Comparison of ENCODE assay signal across 8 cellular contexts in genomic region chr2:152740743-152741328, GRCh38. TPM values are rescaled to one million over a fixed set of nuclear protein-coding genes. Genes with fewer than 3 reads are reported as not detected.
DNase-seq lines count a peak whose midpoint lies in the region; ATAC-seq and TF ChIP-seq lines count a peak whose summit lies in the region.

No MANE protein-coding gene starts in this region.

- no peak overlapping the region for H3K27ac ChIP-seq in osteoblast (ENCODE audit: low read depth, low read length)

- no peaks in the 10 kb centered on the region for H3K9me3 Mint-ChIP-seq in activated T-cell treated with anti-CD3 and anti-CD28 coated beads, Interleukin-2, amount 50 U/mL, for 72 hours
- H3K9me3 Mint-ChIP-seq in activated T-cell treated with anti-CD3 and anti-CD28 coated beads, Interleukin-2, amount 50 U/mL, for 24 hours = no peaks in the 10 kb centered on the region

- no peak overlapping the region for H3K4me2 ChIP-seq in osteoblast (ENCODE audit: insufficient read depth, low read length)

- no peaks in the 10 kb centered on the region for H3K27me3 Mint-ChIP-seq in activated T-cell treated with anti-CD3 and anti-CD28 coated beads, Interleukin-2, amount 50 U/mL, for 72 hours (ENCODE audit: low read depth)
- H3K27me3 Mint-ChIP-seq in activated T-cell treated with anti-CD3 and anti-CD28 coated beads, Interleukin-2, amount 50 U/mL, for 24 hours = no peaks in the 10 kb centered on the region

- no peaks in the 10 kb centered on the region for H3K4me1 ChIP-seq in osteoblast (ENCODE audit: insufficient read depth, low read length)

- no peak for TF ChIP-seq POLR2A in erythroblast (IDR thresholded peaks at IDR 0.05; ENCODE audit: low read length)

- H3K27me3 ChIP-seq in osteoblast (ENCODE audit: insufficient read depth, low read length) = no peaks in the 10 kb centered on the region

- no peak overlapping the region for H2AFZ ChIP-seq in osteoblast (ENCODE audit: low read length)

- H3K4me3 Mint-ChIP-seq in activated T-cell treated with anti-CD3 and anti-CD28 coated beads, Interleukin-2, amount 50 U/mL, for 72 hours = no peak overlapping the region
- no peak overlapping the region for H3K4me3 Mint-ChIP-seq in activated T-cell treated with anti-CD3 and anti-CD28 coated beads, Interleukin-2, amount 50 U/mL, for 24 hours

- no peak for DNase-seq in activated T-cell treated with anti-CD3 and anti-CD28 coated beads, Interleukin-2, amount 50 U/mL, for 72 hours
- DNase-seq in activated T-cell treated with anti-CD3 and anti-CD28 coated beads, Interleukin-2, amount 50 U/mL, for 24 hours = no peak
- DNase-seq in KG1 (lab: John Stamatoyannopoulos, UW) (peak; percentile 39), RPMI7951 (ENCODE audit: low read depth) (peak; percentile 62), erythroblast (lab: John Stamatoyannopoulos, UW) (peak; percentile 72 to 82), osteoblast (ENCODE audit: insufficient read length, low spot score, missing footprints) (no peak)
- no peak for DNase-seq in activated effector memory CD4-positive, alpha-beta T cell treated with anti-CD3 and anti-CD28 coated beads, Interleukin-2, amount 50 U/mL, for 16 hours

- no peaks in the 10 kb centered on the region for H3K4me1 Mint-ChIP-seq in activated T-cell treated with anti-CD3 and anti-CD28 coated beads, Interleukin-2, amount 50 U/mL, for 72 hours (ENCODE audit: low read depth)
- peaks cover 3% of the 10 kb centered on the region for H3K4me1 Mint-ChIP-seq in activated T-cell treated with anti-CD3 and anti-CD28 coated beads, Interleukin-2, amount 50 U/mL, for 24 hours (ENCODE audit: low read depth)

- no peaks in the 10 kb centered on the region for H4K20me1 ChIP-seq in osteoblast (ENCODE audit: insufficient read depth, low read length)

- ATAC-seq in activated T-cell treated with anti-CD3 and anti-CD28 coated beads, Interleukin-2, amount 50 U/mL, for 72 hours (replicated peaks in 1 of 2) = peak; percentile 41 to 53
- ATAC-seq in GM21825 (IDR thresholded peaks at IDR 0.05; ENCODE audit: unreplicated experiment) = peak; percentile 83

- no peak overlapping the region for H3K4me3 ChIP-seq in osteoblast (ENCODE audit: insufficient read depth, low read length)

- no peaks in the 10 kb centered on the region for H3K9me3 ChIP-seq in osteoblast (ENCODE audit: low read depth, low read length)

- H3K36me3 ChIP-seq in osteoblast (ENCODE audit: insufficient read depth, low read length) = no peaks in the 10 kb centered on the region

- no peak overlapping the region for H3K27ac Mint-ChIP-seq in activated T-cell treated with anti-CD3 and anti-CD28 coated beads, Interleukin-2, amount 50 U/mL, for 72 hours
- no peak overlapping the region for H3K27ac Mint-ChIP-seq in activated T-cell treated with anti-CD3 and anti-CD28 coated beads, Interleukin-2, amount 50 U/mL, for 24 hours

- no peaks in the 10 kb centered on the region for H3K79me2 ChIP-seq in osteoblast (ENCODE audit: insufficient read depth, low read length)

- H3K36me3 Mint-ChIP-seq in activated T-cell treated with anti-CD3 and anti-CD28 coated beads, Interleukin-2, amount 50 U/mL, for 72 hours (ENCODE audit: insufficient read depth in 2 of 2) = peaks cover 8 to 24% of the 10 kb centered on the region in 2 donors
- peaks cover 63% of the 10 kb centered on the region for H3K36me3 Mint-ChIP-seq in activated T-cell treated with anti-CD3 and anti-CD28 coated beads, Interleukin-2, amount 50 U/mL, for 24 hours (ENCODE audit: low read depth)

- TF ChIP-seq CTCF in osteoblast (IDR thresholded peaks at IDR 0.05; ENCODE audit: extremely low read depth, low read depth, low read length) = peak; percentile 88

RNA-seq across cellular contexts. Expression of gene ARL6IP6, which starts 22.4 kb away (rescaled TPM):
- 10 to 100 TPM; 30.6 to 41.5 TPM for total RNA-seq in activated T-cell treated with anti-CD3 and anti-CD28 coated beads, Interleukin-2, amount 50 U/mL, for 72 hours
- 86.2 and 92.3 TPM in 2 replicates for total RNA-seq in RPMI7951 (2014; rRNA removed; shearing (Covaris generic))
- total RNA-seq in osteoblast = 18.6 and 20.6 TPM in 2 replicates

RNA-seq across cellular contexts. Expression of gene PRPF40A, which starts 23.6 kb away (rescaled TPM):
- 100 to 1,000 TPM; 122 to 127 TPM for total RNA-seq in activated T-cell treated with anti-CD3 and anti-CD28 coated beads, Interleukin-2, amount 50 U/mL, for 72 hours
- total RNA-seq in RPMI7951 (2014; rRNA removed; shearing (Covaris generic)) = 129 and 135 TPM in 2 replicates
- total RNA-seq in osteoblast = 106 and 109 TPM in 2 replicates

Comparison
In these comparisons a context has a peak if more than half of its experiments do, and no peak if none do; other contexts are left out.
1. DNase-seq: peak in KG1 (single experiment), RPMI7951 (single experiment) and erythroblast (2 of 2); none in activated T-cell treated with anti-CD3 and anti-CD28 coated beads, Interleukin-2, amount 50 U/mL, for 72 hours (0 of 2), activated T-cell treated with anti-CD3 and anti-CD28 coated beads, Interleukin-2, amount 50 U/mL, for 24 hours (single experiment), osteoblast (single experiment) and activated effector memory CD4-positive, alpha-beta T cell treated with anti-CD3 and anti-CD28 coated beads, Interleukin-2, amount 50 U/mL, for 16 hours (single experiment).